In the genomic region with DNA sequence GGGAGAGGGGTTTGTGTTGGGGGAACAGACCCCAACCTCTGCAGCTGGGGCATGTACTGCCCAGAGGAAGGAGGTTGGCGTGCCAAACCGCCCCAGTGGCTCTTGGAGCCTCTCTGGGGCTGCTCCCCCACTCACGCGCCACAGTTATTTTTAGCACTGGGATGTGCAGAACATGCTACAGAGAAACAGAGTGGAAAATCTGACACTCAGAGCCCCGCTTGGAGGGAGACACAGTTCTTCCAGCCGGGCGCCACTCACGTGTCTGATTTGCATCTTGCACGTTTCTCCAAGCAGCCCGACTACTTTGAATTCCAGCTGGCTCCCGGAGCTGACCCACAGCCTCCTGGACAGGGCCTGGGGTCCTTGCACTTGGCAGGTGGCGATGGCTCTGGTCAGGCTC, we compare ENCODE assay signal across 12 cellular contexts.
A peak's percentile ranks its signal among the peaks of the same experiment; 100 is the strongest.
DNase-seq lines count a peak whose midpoint lies in the region; TF ChIP-seq lines count a peak whose summit lies in the region.
"Had no signal": no experiment of that assay in that cellular context is flagged by ENCODE, and none has a peak within 500 bp of the region (broad histone marks: within the 10 kb centered on the region; RNA-seq: fewer than 3 reads in every experiment).

No MANE protein-coding gene starts in this region.

- POLR2A ChIA-PET in AG04450 (lab: Yijun Ruan, JAX) = no interaction called here
- POLR2A ChIA-PET in GM10248 (lab: Yijun Ruan, JAX) = no interaction called here

- H3K4me3 ChIP-seq in AG04450 (ENCODE audit: low read depth, low read length) (no peak overlapping the region), mucosa of rectum (ENCODE audit: low read length in 2 of 2) (no peak overlapping the region)
- H3K4me3 ChIP-seq: upper lobe of right lung had no signal

- H3K27me3 ChIP-seq in AG04450 (ENCODE audit: control insufficient read depth, insufficient read depth, low read length) = peaks cover 7% of the 10 kb centered on the region
- peaks cover 2 to 7% of the 10 kb centered on the region in 2 donors for H3K27me3 ChIP-seq in mucosa of rectum (ENCODE audit: control insufficient read depth in 2 of 2, insufficient read depth in 2 of 2, low read length in 2 of 2)
- H3K27me3 ChIP-seq: upper lobe of right lung had no signal

- no peaks in the 10 kb centered on the region for H3K36me3 ChIP-seq in mucosa of rectum (ENCODE audit: control insufficient read depth in 2 of 2, insufficient read depth in 2 of 2, low read length in 2 of 2)
- H3K36me3 ChIP-seq: upper lobe of right lung had no signal

- peaks cover 9% of the 10 kb centered on the region for H3K9me3 ChIP-seq in AG04450 (ENCODE audit: control insufficient read depth, insufficient read depth, low read length)
- no peaks in the 10 kb centered on the region for H3K9me3 ChIP-seq in mucosa of rectum (ENCODE audit: control insufficient read depth in 2 of 2, low read length in 2 of 2)
- H3K9me3 ChIP-seq: upper lobe of right lung had no signal

- CTCF ChIA-PET in AG04450 (lab: Charles Lee) = interaction anchor here (1.1 kb wide), 1 partner anchor 980 kb away, joined by 5 read pairs; no protein-coding TSS in a partner anchor
- CTCF ChIA-PET in GM10248 (lab: Yijun Ruan, JAX) = no interaction called here

- H3K27ac ChIP-seq in AG04450 (ENCODE audit: low read depth, low read length) = no peak overlapping the region
- H3K27ac ChIP-seq in mucosa of rectum (ENCODE audit: low read depth in 2 of 2, low read length in 2 of 2) = peak overlapping the region; percentile 27 to 53

- no peak for TF ChIP-seq CTCF in AG04450 (IDR thresholded peaks at IDR 0.05; ENCODE audit: low read depth, low read length)
- TF ChIP-seq CTCF in GM10248 (IDR thresholded peaks at IDR 0.05; ENCODE audit: control extremely low read depth, extremely low read depth, low read depth, missing control alignments) = no peak

- in situ Hi-C loops in KBM-7 (cut with MboI; ENCODE audit: low pct_unique_long_range_greater_than_20kb, low sequenced_read_pairs) = no loop called here

- DNase-seq in AG04450 (ENCODE audit: low read depth, low spot score) (peak; percentile 32), KBM-7 (peak; percentile 82), dedifferentiated amniotic fluid mesenchymal stem cell (ENCODE audit: extremely low spot score) (peak; percentile 39), NCI-H128 (lab: John Stamatoyannopoulos, UW; ENCODE audit: unreplicated experiment) (no peak), NOMO-1 treated with DMSO at 0.1 percent for 48 hours (lab: John Stamatoyannopoulos, UW; ENCODE audit: unreplicated experiment) (no peak), GM10248 (ENCODE audit: extremely low spot score) (no peak)
- no peak for DNase-seq in stimulated activated naive CD4-positive, alpha-beta T cell (lab: John Stamatoyannopoulos, UW)
- DNase-seq: activated gamma-delta T cell, mesendoderm, PC-3, upper lobe of right lung had no signal

- peaks cover 3 to 4% of the 10 kb centered on the region in 2 donors for H3K4me1 ChIP-seq in mucosa of rectum (ENCODE audit: control insufficient read depth in 2 of 2, insufficient read depth in 2 of 2, low read length in 2 of 2)

- H3K9ac ChIP-seq in mucosa of rectum (ENCODE audit: low read depth in 1 of 2, low read length in 2 of 2) = no peak overlapping the region

Comparison
In these comparisons a context has a peak if more than half of its experiments do, and no peak if none do; other contexts are left out.
1. DNase-seq: peak in AG04450 (single experiment), KBM-7 (single experiment) and dedifferentiated amniotic fluid mesenchymal stem cell (single experiment); none in NCI-H128 (single experiment), NOMO-1 treated with DMSO at 0.1 percent for 48 hours (single experiment), stimulated activated naive CD4-positive, alpha-beta T cell (0 of 6) and GM10248 (single experiment).